In the genomic region with DNA sequence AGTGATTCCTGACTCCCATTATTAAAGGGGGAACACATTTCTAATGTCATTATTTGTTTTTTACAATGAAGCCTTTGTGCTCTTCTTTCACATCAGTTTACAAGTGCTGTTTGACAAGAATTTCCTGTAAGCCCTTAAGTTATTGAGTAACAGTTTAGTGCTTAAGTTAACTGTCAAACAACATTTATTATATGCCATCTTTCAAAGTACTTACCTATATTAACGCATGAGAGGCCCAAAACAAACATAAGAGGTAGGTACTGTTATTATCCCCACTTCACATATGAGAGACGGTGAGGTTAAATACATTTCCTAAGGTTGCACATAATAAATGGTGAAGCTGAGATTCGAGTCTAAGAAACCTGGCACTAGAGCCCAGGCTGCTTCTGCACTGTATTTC, we compare ENCODE assay signal across 12 cellular contexts. TPM values are rescaled to one million over a fixed set of nuclear protein-coding genes. Genes with fewer than 3 reads are reported as not detected.
A peak's percentile ranks its signal among the peaks of the same experiment; 100 is the strongest.
DNase-seq lines count a peak whose midpoint lies in the region; FAIRE-seq lines count a peak whose summit lies in the region.
"Had no signal": no experiment of that assay in that cellular context is flagged by ENCODE, and none has a peak within 500 bp of the region (broad histone marks: within the 10 kb centered on the region; RNA-seq: fewer than 3 reads in every experiment).

No MANE protein-coding gene starts in this region.

- DNase-seq in NCI-H2107 treated with DMSO at 0.1 percent for 48 hours (lab: John Stamatoyannopoulos, UW; ENCODE audit: unreplicated experiment) (peak; percentile 76), NCI-H2107 (lab: John Stamatoyannopoulos, UW) (no peak), COLO829 (ENCODE audit: low spot score) (peak; percentile 7), NCI-H748 (lab: John Stamatoyannopoulos, UW; ENCODE audit: unreplicated experiment) (peak; percentile 63), kidney tubule cell (ENCODE audit: low spot score) (peak; percentile 1), frontal cortex (ENCODE audit: low spot score in 2 of 2) (no peak), amygdala (lab: John Stamatoyannopoulos, UW) (no peak), KG1 (lab: John Stamatoyannopoulos, UW) (no peak)
- DNase-seq: MV-4-11; NK-92 treated with Interleukin-12 subunit alpha and Interleukin-12 subunit beta, amount 100 ng/mL, for 24 hours; OCI-M1; SHP77 treated with DMSO at 0.1 percent for 48 hours had no signal

- FAIRE-seq in frontal cortex (lab: Jason Lieb, UNC) = no peak

RNA-seq across cellular contexts. Expression of a gene that starts 56.0 kb away (rescaled TPM):
- total RNA-seq in frontal cortex = 107 TPM

Comparison
In these comparisons a context has a peak if more than half of its experiments do, and no peak if none do; other contexts are left out.
1. DNase-seq: peak in NCI-H2107 treated with DMSO at 0.1 percent for 48 hours (single experiment), COLO829 (single experiment), NCI-H748 (single experiment) and kidney tubule cell (single experiment); none in NCI-H2107 (single experiment), frontal cortex (0 of 2), amygdala (0 of 56) and KG1 (single experiment).